ENCODE assay signal across 8 cellular contexts in genomic region chr17:1516403-1517161, GRCh38. TPM values are rescaled to one million over a fixed set of nuclear protein-coding genes. Genes with fewer than 3 reads are reported as not detected.
DNase-seq lines count a peak whose midpoint lies in the region; ATAC-seq and TF ChIP-seq lines count a peak whose summit lies in the region.

Gene INPP5K (minus strand): TSS chr17:1516612. CDS start chr17:1516499, 113 bp downstream.

- TF ChIP-seq POLR2A in uterus (IDR thresholded peaks at IDR 0.05): peak; percentile 19 to 59

- intact Hi-C loops in uterus (cut with DNase I; ENCODE audit: low total_unique reads): loop anchor here (10.0 kb wide), 2 partner anchors 152 to 242 kb away; partner anchors contain the start of genes BHLHA9 and TRARG1

- H3K27me3 ChIP-seq in right atrium auricular region: no peaks in the 10 kb centered on the region
- no peaks in the 10 kb centered on the region for H3K27me3 ChIP-seq in uterus

- H3K4me3 ChIP-seq in right atrium auricular region (peak within 1 kb of the TSS; percentile 76 to 88), uterus (peak within 1 kb of the TSS; percentile 96 to 98)

- ATAC-seq in GM18498 (IDR thresholded peaks at IDR 0.05; ENCODE audit: unreplicated experiment) (peak; percentile 88), HG02938 (IDR thresholded peaks at IDR 0.05; ENCODE audit: unreplicated experiment) (peak; percentile 89)

- H3K9me3 ChIP-seq in right atrium auricular region: no peaks in the 10 kb centered on the region
- no peaks in the 10 kb centered on the region for H3K9me3 ChIP-seq in uterus

- H3K36me3 ChIP-seq in right atrium auricular region (peaks cover 17% of the 10 kb centered on the region), uterus (no peaks in the 10 kb centered on the region)

- H3K4me1 ChIP-seq in right atrium auricular region (peaks cover 9 to 55% of the 10 kb centered on the region in 2 donors), uterus (peaks cover 0 to 6% of the 10 kb centered on the region in 2 donors)

- TF ChIP-seq CTCF in right atrium auricular region (IDR thresholded peaks at IDR 0.05): no peak
- TF ChIP-seq CTCF in uterus (IDR thresholded peaks at IDR 0.05): peak in 3 of 4 experiments; percentile 30 to 44 (median 34)

- DNase-seq in NCI-H187 (lab: John Stamatoyannopoulos, UW) (peak; percentile 85 to 86), T-helper 2 cell (peak; percentile 96 to 99 (median 97)), anterior cingulate cortex (lab: John Stamatoyannopoulos, UW) (peak; percentile 81 to 99 (median 98)), right atrium auricular region (ENCODE audit: low spot score) (peak; percentile 98), pulmonary artery endothelial cell (ENCODE audit: low read depth, low spot score) (peak; percentile 87), uterus (peak; percentile 97 to 98)

- H3K27ac ChIP-seq in right atrium auricular region: peak within 1 kb of the TSS; percentile 92
- H3K27ac ChIP-seq in uterus: peak within 1 kb of the TSS; percentile 93

RNA-seq across cellular contexts. Expression of gene INPP5K, which starts in this region (rescaled TPM):
- total RNA-seq in right atrium auricular region (10 to 100 TPM; 64.9 to 78.1 TPM), pulmonary artery endothelial cell (51.5 and 54.3 TPM in 2 replicates), uterus (10 to 100 TPM; 14.1 to 49.3 (median 31.4) TPM)

Comparison
In these comparisons a context has a peak if more than half of its experiments do, and no peak if none do; other contexts are left out.
1. Peak in every context shown above with its lines: DNase-seq, ATAC-seq, H3K4me3 ChIP-seq and H3K27ac ChIP-seq.
2. CTCF ChIP-seq: peak in uterus (3 of 4); none in right atrium auricular region (0 of 2).